Comparison of ENCODE assay signal across 31 cellular contexts in the genomic region with DNA sequence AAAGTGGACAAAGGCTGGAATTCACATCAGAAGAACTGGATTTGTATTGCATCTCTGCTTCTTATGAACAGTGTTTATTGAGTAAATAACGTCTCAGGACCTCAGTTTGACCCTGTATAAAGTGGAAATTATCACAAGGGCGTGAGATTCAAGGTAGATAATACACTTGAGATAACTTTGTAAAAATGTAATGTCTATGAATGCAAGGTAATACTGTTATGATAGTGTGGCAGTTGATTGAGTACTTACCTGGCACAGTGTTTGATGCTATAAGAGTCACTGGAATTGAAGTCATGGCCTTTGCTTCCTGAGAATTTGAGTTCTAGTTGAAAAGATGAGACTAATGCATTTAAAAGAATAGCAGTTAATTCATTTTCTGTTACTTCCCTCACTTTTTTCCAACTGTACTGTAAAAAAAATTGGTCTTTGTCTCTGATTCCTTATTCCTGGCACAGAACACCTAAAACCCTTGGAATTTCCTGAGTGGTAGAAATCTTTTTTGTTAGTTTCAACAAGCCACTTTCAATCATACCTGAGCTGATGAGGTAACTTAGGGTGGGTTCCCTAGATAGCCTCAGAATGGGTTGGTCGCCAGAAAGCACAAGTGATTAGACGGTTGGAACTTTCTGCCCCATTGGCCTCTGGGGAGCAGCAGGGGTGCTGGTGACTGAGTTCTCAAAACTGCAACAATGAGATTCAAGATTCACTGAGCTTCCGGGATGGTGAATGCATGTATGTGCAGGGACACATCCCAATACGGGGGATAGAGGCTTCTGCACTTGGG.
"Had no signal": no experiment of that assay in that cellular context is flagged by ENCODE, and none has a peak within 500 bp of the region (broad histone marks: within the 10 kb centered on the region; RNA-seq: fewer than 3 reads in every experiment).

No MANE protein-coding gene starts in this region.

- H3K27ac ChIP-seq: ascending aorta, breast epithelium, cardiac muscle cell, coronary artery, dorsolateral prefrontal cortex, esophagus muscularis mucosa, foreskin keratinocyte, gastrocnemius medialis had no signal

- H3K9me3 Mint-ChIP-seq: activated CD4-positive, alpha-beta memory T cell treated with anti-CD3 and anti-CD28 coated beads for 36 hours; activated CD4-positive, alpha-beta T cell treated with anti-CD3 and anti-CD28 coated beads, Interleukin-2, amount 10 ng/mL, durations not matched to agents 24 days and 14 days; activated naive CD4-positive, alpha-beta T cell treated with anti-CD3 and anti-CD28 coated beads, Interleukin-2, amount 50 U/mL, for 72 hours; activated T-helper 1 cell treated with anti-CD3 and anti-CD28 coated beads, Interleukin-12 subunit alpha, Interleukin-12 subunit beta, Interleukin-2, Interleukin-4 antibody, amounts not matched to agents 30 ng/mL and 10 ng/mL and 1 ng/mL, durations not matched to agents 14 hours and 24 hours and 36 hours; central memory CD8-positive, alpha-beta T cell; dendritic cell treated with granulocyte-macrophage colony-stimulating factor and Interleukin-4, amounts not matched to agents 40 ng/mL and 50 ng/mL, for 4 days had no signal

- H3K4me1 Mint-ChIP-seq: activated CD4-positive, alpha-beta T cell treated with anti-CD3 and anti-CD28 coated beads for 36 hours; activated CD4-positive, alpha-beta T cell treated with anti-CD3 and anti-CD28 coated beads, Interleukin-2, amount 10 ng/mL, durations not matched to agents 24 days and 14 days; activated CD8-positive, alpha-beta memory T cell treated with anti-CD3 and anti-CD28 coated beads, Interleukin-2, amount 10 ng/mL, durations not matched to agents 7 days and 5 days; activated naive CD8-positive, alpha-beta T cell treated with anti-CD3 and anti-CD28 coated beads, Interleukin-2, amount 10 ng/mL, durations not matched to agents 7 days and 5 days; central memory CD8-positive, alpha-beta T cell; endodermal cell had no signal

- H3K27me3 ChIP-seq: ascending aorta, breast epithelium, cardiac muscle cell, dorsolateral prefrontal cortex, esophagus muscularis mucosa, foreskin keratinocyte, gastrocnemius medialis had no signal

- DNase-seq: activated CD4-positive, alpha-beta memory T cell treated with anti-CD3 and anti-CD28 coated beads for 36 hours; activated CD4-positive, alpha-beta T cell treated with anti-CD3 and anti-CD28 coated beads for 36 hours; activated CD4-positive, alpha-beta T cell treated with anti-CD3 and anti-CD28 coated beads, Interleukin-2, amount 10 ng/mL, durations not matched to agents 24 days and 14 days; activated CD4-positive, CD25-positive, alpha-beta regulatory T cell; activated CD4-positive, CD25-positive, alpha-beta regulatory T cell treated with anti-CD3 and anti-CD28 coated beads, Interleukin-2, amount 50 U/mL, for 72 hours; activated CD8-positive, alpha-beta memory T cell treated with anti-CD3 and anti-CD28 coated beads, Interleukin-2, amount 10 ng/mL, durations not matched to agents 7 days and 5 days; activated CD8-positive, alpha-beta memory T cell treated with anti-CD3 and anti-CD28 coated beads, Interleukin-2, amount 50 U/mL, for 4 hours; activated CD8-positive, alpha-beta T cell treated with anti-CD3 and anti-CD28 coated beads, Interleukin-2, amount 10 ng/mL, durations not matched to agents 7 days and 5 days; activated gamma-delta T cell; activated naive CD4-positive, alpha-beta T cell; activated naive CD4-positive, alpha-beta T cell treated with anti-CD3 and anti-CD28 coated beads, Interleukin-2, amount 10 ng/mL, durations not matched to agents 7 days and 5 days; activated naive CD8-positive, alpha-beta T cell treated with anti-CD3 and anti-CD28 coated beads, Interleukin-2, amount 10 ng/mL, durations not matched to agents 7 days and 5 days; activated T-cell treated with anti-CD3 and anti-CD28 coated beads, Interleukin-2, amount 50 U/mL, for 1 hour; activated T-cell treated with anti-CD3 and anti-CD28 coated beads, Interleukin-2, amount 50 U/mL, for 48 hours; dorsolateral prefrontal cortex; effector memory CD4-positive, alpha-beta T cell; endodermal cell; erythroblast; foreskin keratinocyte; gastrocnemius medialis; T-helper 2 cell had no signal

- ATAC-seq: activated CD4-positive, alpha-beta T cell treated with anti-CD3 and anti-CD28 coated beads for 36 hours; activated CD8-positive, alpha-beta memory T cell treated with anti-CD3 and anti-CD28 coated beads, Interleukin-2, amount 10 ng/mL, durations not matched to agents 7 days and 5 days; activated CD8-positive, alpha-beta T cell treated with anti-CD3 and anti-CD28 coated beads, Interleukin-2, amount 10 ng/mL, durations not matched to agents 7 days and 5 days; activated naive CD4-positive, alpha-beta T cell treated with anti-CD3 and anti-CD28 coated beads, Interleukin-2, amount 50 U/mL, for 72 hours; foreskin keratinocyte; gastrocnemius medialis had no signal

- H3K4me3 Mint-ChIP-seq: activated CD4-positive, alpha-beta memory T cell treated with anti-CD3 and anti-CD28 coated beads for 36 hours; activated CD4-positive, alpha-beta T cell treated with anti-CD3 and anti-CD28 coated beads for 36 hours; activated CD4-positive, alpha-beta T cell treated with anti-CD3 and anti-CD28 coated beads, Interleukin-2, amount 10 ng/mL, durations not matched to agents 24 days and 14 days; activated CD8-positive, alpha-beta memory T cell treated with anti-CD3 and anti-CD28 coated beads, Interleukin-2, amount 10 ng/mL, durations not matched to agents 7 days and 5 days; activated CD8-positive, alpha-beta T cell treated with anti-CD3 and anti-CD28 coated beads, Interleukin-2, amount 10 ng/mL, durations not matched to agents 7 days and 5 days; activated naive CD4-positive, alpha-beta T cell treated with anti-CD3 and anti-CD28 coated beads, Interleukin-2, amount 10 ng/mL, durations not matched to agents 7 days and 5 days; activated naive CD8-positive, alpha-beta T cell treated with anti-CD3 and anti-CD28 coated beads, Interleukin-2, amount 10 ng/mL, durations not matched to agents 7 days and 5 days; activated T-helper 1 cell treated with anti-CD3 and anti-CD28 coated beads, Interleukin-12 subunit alpha, Interleukin-12 subunit beta, Interleukin-2, Interleukin-4 antibody, amounts not matched to agents 30 ng/mL and 10 ng/mL and 1 ng/mL, durations not matched to agents 14 hours and 24 hours and 36 hours; brain; central memory CD8-positive, alpha-beta T cell; dendritic cell treated with granulocyte-macrophage colony-stimulating factor and Interleukin-4, amounts not matched to agents 40 ng/mL and 50 ng/mL, for 4 days; endodermal cell had no signal

- H3K27ac Mint-ChIP-seq: activated CD4-positive, alpha-beta memory T cell treated with anti-CD3 and anti-CD28 coated beads for 36 hours; activated CD4-positive, alpha-beta T cell treated with anti-CD3 and anti-CD28 coated beads for 36 hours; activated CD4-positive, alpha-beta T cell treated with anti-CD3 and anti-CD28 coated beads, Interleukin-2, amount 10 ng/mL, durations not matched to agents 24 days and 14 days; activated CD8-positive, alpha-beta memory T cell treated with anti-CD3 and anti-CD28 coated beads, Interleukin-2, amount 10 ng/mL, durations not matched to agents 7 days and 5 days; activated CD8-positive, alpha-beta T cell treated with anti-CD3 and anti-CD28 coated beads, Interleukin-2, amount 10 ng/mL, durations not matched to agents 7 days and 5 days; activated naive CD4-positive, alpha-beta T cell treated with anti-CD3 and anti-CD28 coated beads, Interleukin-2, amount 10 ng/mL, durations not matched to agents 7 days and 5 days; activated naive CD4-positive, alpha-beta T cell treated with anti-CD3 and anti-CD28 coated beads, Interleukin-2, amount 50 U/mL, for 72 hours; activated naive CD8-positive, alpha-beta T cell treated with anti-CD3 and anti-CD28 coated beads, Interleukin-2, amount 10 ng/mL, durations not matched to agents 7 days and 5 days; activated T-helper 1 cell treated with anti-CD3 and anti-CD28 coated beads, Interleukin-12 subunit alpha, Interleukin-12 subunit beta, Interleukin-2, Interleukin-4 antibody, amounts not matched to agents 30 ng/mL and 10 ng/mL and 1 ng/mL, durations not matched to agents 14 hours and 24 hours and 36 hours; brain; dendritic cell treated with granulocyte-macrophage colony-stimulating factor and Interleukin-4, amounts not matched to agents 40 ng/mL and 50 ng/mL, for 4 days; endodermal cell had no signal

- H3K4me3 ChIP-seq: ascending aorta, breast epithelium, cardiac muscle cell, coronary artery, dorsolateral prefrontal cortex, esophagus muscularis mucosa, gastrocnemius medialis had no signal

- H3K36me3 ChIP-seq: ascending aorta, breast epithelium, cardiac muscle cell, esophagus muscularis mucosa, gastrocnemius medialis had no signal

- H3K9me3 ChIP-seq: ascending aorta, breast epithelium, esophagus muscularis mucosa, gastrocnemius medialis had no signal

- H3K36me3 Mint-ChIP-seq: activated CD4-positive, alpha-beta memory T cell treated with anti-CD3 and anti-CD28 coated beads for 36 hours; activated CD8-positive, alpha-beta memory T cell treated with anti-CD3 and anti-CD28 coated beads, Interleukin-2, amount 10 ng/mL, durations not matched to agents 7 days and 5 days; activated naive CD4-positive, alpha-beta T cell treated with anti-CD3 and anti-CD28 coated beads, Interleukin-2, amount 10 ng/mL, durations not matched to agents 7 days and 5 days; activated naive CD4-positive, alpha-beta T cell treated with anti-CD3 and anti-CD28 coated beads, Interleukin-2, amount 50 U/mL, for 72 hours; activated naive CD8-positive, alpha-beta T cell treated with anti-CD3 and anti-CD28 coated beads, Interleukin-2, amount 10 ng/mL, durations not matched to agents 7 days and 5 days; brain had no signal

- H3K4me1 ChIP-seq: ascending aorta, breast epithelium, esophagus muscularis mucosa, foreskin keratinocyte, gastrocnemius medialis had no signal
